ENCODE assay signal across 9 cellular contexts in genomic region chr4:76208005-76208765, GRCh38. TPM values are rescaled to one million over a fixed set of nuclear protein-coding genes. Genes with fewer than 3 reads are reported as not detected.
DNase-seq lines count a peak whose midpoint lies in the region; ATAC-seq and TF ChIP-seq lines count a peak whose summit lies in the region.
"Had no signal": no experiment of that assay in that cellular context is flagged by ENCODE, and none has a peak within 500 bp of the region (broad histone marks: within the 10 kb centered on the region; RNA-seq: fewer than 3 reads in every experiment).

No MANE protein-coding gene starts in this region.

- H3K36me3 ChIP-seq in esophagus squamous epithelium = no peaks in the 10 kb centered on the region

- H3K27ac ChIP-seq in esophagus squamous epithelium = peak overlapping the region; percentile 98

- peak overlapping the region; percentile 90 for H3K4me3 Mint-ChIP-seq in HFFc6
- H3K4me3 Mint-ChIP-seq in naive B cell = peak overlapping the region in 1 of 8 donors; percentile 27

- peak overlapping the region in 3 of 4 donors; percentile 23 to 52 (median 26) for H3K4me3 ChIP-seq in esophagus squamous epithelium

- H3K27me3 Mint-ChIP-seq in HFFc6 (ENCODE audit: insufficient read depth) (no peaks in the 10 kb centered on the region), naive B cell (no peaks in the 10 kb centered on the region)

- no peaks in the 10 kb centered on the region for H3K9me3 ChIP-seq in esophagus squamous epithelium

- H3K4me1 Mint-ChIP-seq in HFFc6 (ENCODE audit: low read depth) (peaks cover 79% of the 10 kb centered on the region), naive B cell (peaks cover 47 to 54% (median 48%) of the 10 kb centered on the region in 3 donors)

- TF ChIP-seq POLR2A in esophagus squamous epithelium (IDR thresholded peaks at IDR 0.05) = peak in 1 of 4 donors; percentile 43

- TF ChIP-seq CTCF in HFFc6 (IDR thresholded peaks at IDR 0.05) (no peak), esophagus squamous epithelium (IDR thresholded peaks at IDR 0.05) (no peak)

- H3K27me3 ChIP-seq in esophagus squamous epithelium = no peaks in the 10 kb centered on the region

- intact Hi-C loops in esophagus squamous epithelium (cut with DNase I) = no loop called here

- H3K27ac Mint-ChIP-seq in HFFc6 (peak overlapping the region; percentile 97), naive B cell (peak overlapping the region; percentile 33 to 87 (median 64))

- no peaks in the 10 kb centered on the region for H3K36me3 Mint-ChIP-seq in HFFc6 (ENCODE audit: low read depth)
- no peaks in the 10 kb centered on the region for H3K36me3 Mint-ChIP-seq in naive B cell

- WGBS in esophagus squamous epithelium, 2 donors = 16 to 35% methylated on average over 9 of the region's 9 CpGs

- peak; percentile 90 for DNase-seq in HFFc6
- DNase-seq in SHP77 treated with DMSO at 0.1 percent for 48 hours (lab: John Stamatoyannopoulos, UW) = peak; percentile 63
- DNase-seq in esophagus squamous epithelium (lab: John Stamatoyannopoulos, UW) = no peak
- DNase-seq in naive B cell = no peak
- no peak for DNase-seq in KG1 (lab: John Stamatoyannopoulos, UW)
- no peak for DNase-seq in activated CD4-positive, alpha-beta T cell treated with anti-CD3 and anti-CD28 coated beads for 1 hour
- no peak for DNase-seq in NCI-H2081 treated with DMSO at 0.1 percent for 48 hours (lab: John Stamatoyannopoulos, UW)

- H3K9me3 Mint-ChIP-seq in HFFc6 = no peaks in the 10 kb centered on the region
- no peaks in the 10 kb centered on the region for H3K9me3 Mint-ChIP-seq in naive B cell

- peaks cover 32 to 97% (median 75%) of the 10 kb centered on the region in 3 donors for H3K4me1 ChIP-seq in esophagus squamous epithelium

- no peak for ATAC-seq in naive B cell (ENCODE audit: low read depth in 2 of 2)
- ATAC-seq in GM21367 (IDR thresholded peaks at IDR 0.05; ENCODE audit: unreplicated experiment) = no peak

RNA-seq across cellular contexts. Expression of gene SCARB2, which starts 5.4 kb away (rescaled TPM):
- 100 to 1,000 TPM; 126 to 145 (median 138) TPM for total RNA-seq in HFFc6 (2021; fragmentation: NEBNext Ultra II Directional; extraction: Animal tissue kit (Norgen Biotek cat#: 25700))
- total RNA-seq in esophagus squamous epithelium = 10 to 100 TPM; 50.3 to 91.2 (median 72.8) TPM
- 10 to 100 TPM in 5 of 6 donors, 1 to 10 TPM in 1; 8.7 to 17.2 (median 15.6) TPM for polyA plus RNA-seq in naive B cell (ENCODE audit: low read depth in 6 of 6)

RNA-seq across cellular contexts. Expression of gene FAM47E, which starts 43.3 kb away (rescaled TPM):
- under 1 TPM in 1 of 6 experiments, not detected in 5; 0.17 TPM for total RNA-seq in HFFc6 (2021; fragmentation: NEBNext Ultra II Directional; extraction: Animal tissue kit (Norgen Biotek cat#: 25700))
- under 1 TPM in 2 of 4 donors, not detected in 2; 0.44 to 0.76 TPM for total RNA-seq in esophagus squamous epithelium
- polyA plus RNA-seq in naive B cell (ENCODE audit: low read depth in 6 of 6) = under 1 TPM in 2 of 6 donors, not detected in 4; 0.31 to 0.60 TPM
- total RNA-seq: T-helper 1 cell treated with Interleukin-12 subunit alpha and Interleukin-12 subunit beta and Interleukin-4 antibody, amounts not matched to agents 30 ng/mL and 1 ng/mL, for 36 hours had no signal

RNA-seq across cellular contexts. Expression of gene NUP54, which starts 60.0 kb away (rescaled TPM):
- total RNA-seq in HFFc6 (2021; fragmentation: NEBNext Ultra II Directional; extraction: Animal tissue kit (Norgen Biotek cat#: 25700)) = 10 to 100 TPM; 25.7 to 37.8 (median 33.3) TPM
- total RNA-seq in esophagus squamous epithelium = 10 to 100 TPM; 19.5 to 45.4 (median 36.5) TPM
- 10 to 100 TPM; 23.9 to 43.5 (median 37.3) TPM for polyA plus RNA-seq in naive B cell (ENCODE audit: low read depth in 6 of 6)

Comparison
In these comparisons a context has a peak if more than half of its experiments do, and no peak if none do; other contexts are left out.
1. DNase-seq: peak in HFFc6 (single experiment) and SHP77 treated with DMSO at 0.1 percent for 48 hours (single experiment); none in esophagus squamous epithelium (single experiment), naive B cell (single experiment), KG1 (single experiment), activated CD4-positive, alpha-beta T cell treated with anti-CD3 and anti-CD28 coated beads for 1 hour (single experiment) and NCI-H2081 treated with DMSO at 0.1 percent for 48 hours (single experiment).